21 cellular contexts compared by ENCODE assay signal in the genomic region with DNA sequence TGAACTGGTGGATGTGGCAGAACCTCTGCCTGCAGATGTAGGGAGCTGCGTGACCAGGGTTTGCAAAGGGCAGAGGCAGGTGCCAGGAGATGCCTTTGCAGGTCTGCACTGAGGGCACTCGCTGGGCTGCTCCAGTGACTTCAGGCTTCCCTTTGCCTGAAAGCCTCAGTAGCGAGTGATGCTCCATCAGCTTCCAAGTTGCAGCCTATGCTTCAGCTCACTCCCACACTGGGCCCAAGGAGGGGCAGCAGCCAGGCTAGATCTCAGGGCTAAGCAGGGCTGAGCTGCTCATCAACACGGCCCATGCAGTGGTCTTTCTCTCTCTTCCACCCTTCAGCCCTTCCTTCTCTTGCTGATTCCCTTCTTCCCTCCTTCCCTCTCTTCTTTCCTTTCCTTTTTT.
"Had no signal": no experiment of that assay in that cellular context is flagged by ENCODE, and none has a peak within 500 bp of the region (broad histone marks: within the 10 kb centered on the region; RNA-seq: fewer than 3 reads in every experiment).

No MANE protein-coding gene starts in this region.

- H3K4me3 Mint-ChIP-seq: IgD-negative memory B cell had no signal

- H3K27ac Mint-ChIP-seq: IgD-negative memory B cell had no signal

- H3K9me3 ChIP-seq: SJCRH30 had no signal

- H3K27me3 ChIP-seq: SJCRH30 had no signal

- ATAC-seq: Right ventricle myocardium inferior had no signal

- H3K36me3 Mint-ChIP-seq: IgD-negative memory B cell had no signal

- H3K36me3 ChIP-seq: SJCRH30 had no signal

- H3K4me3 ChIP-seq: SJCRH30 had no signal

- DNase-seq: Karpas-422, KBM-7, MM.1S, NCI-H1092 treated with DMSO at 0.1 percent for 48 hours, NCI-H1436, NCI-H187, NCI-H2029, NCI-H2081 treated with DMSO at 0.1 percent for 48 hours, NCI-H2171, NCI-H226, NCI-H446, NCI-H510A, NCI-H524 treated with DMSO at 0.1 percent for 48 hours, NCI-H69, NCI-H774, SHP77 treated with DMSO at 0.1 percent for 48 hours, SJCRH30 had no signal

- H3K27ac ChIP-seq: HL-60, RWPE1, SJCRH30 had no signal
